1 cellular context compared by ENCODE assay signal in the genomic region with DNA sequence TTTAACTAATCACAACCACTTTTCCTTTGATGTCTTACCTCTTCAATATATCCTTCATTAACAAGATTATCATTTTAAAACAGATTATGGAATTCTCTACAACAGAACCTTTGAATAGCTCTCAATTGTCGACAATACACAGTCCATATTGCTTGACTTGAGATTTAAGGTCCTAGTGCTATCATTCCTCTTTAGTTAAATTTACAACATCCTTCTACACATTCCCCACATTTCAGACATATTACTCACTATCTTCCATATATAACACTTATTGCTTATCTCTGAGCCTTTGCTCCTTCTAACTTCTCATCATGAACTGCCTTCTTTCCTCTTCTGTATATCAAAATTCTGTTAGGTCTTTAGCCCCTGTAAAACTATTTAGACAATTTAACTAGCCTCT.
TF ChIP-seq lines count a peak whose summit lies in the region.

No MANE protein-coding gene starts in this region.

TF ChIP-seq in SK-N-SH, 30 proteins besides CTCF, POLR2A, EP300 and RAD21 (continued from another document):
- TF ChIP-seq USF2 (IDR thresholded peaks at IDR 0.05; ENCODE audit: borderline replicate concordance, low read depth, low read length) (no peak), YY1 (IDR thresholded peaks at IDR 0.05; ENCODE audit: low read depth) (no peak), RFX5 (IDR thresholded peaks at IDR 0.05; ENCODE audit: low read length) (no peak), FOXJ3 (CRISPR knock-in tag; IDR thresholded peaks at IDR 0.05) (no peak), TEAD4 (IDR thresholded peaks at IDR 0.05; ENCODE audit: borderline replicate concordance, insufficient read depth) (no peak), CHD2 (IDR thresholded peaks at IDR 0.05; ENCODE audit: low read length, partially characterized antibody) (no peak)
- TF ChIP-seq, protein P1, sequence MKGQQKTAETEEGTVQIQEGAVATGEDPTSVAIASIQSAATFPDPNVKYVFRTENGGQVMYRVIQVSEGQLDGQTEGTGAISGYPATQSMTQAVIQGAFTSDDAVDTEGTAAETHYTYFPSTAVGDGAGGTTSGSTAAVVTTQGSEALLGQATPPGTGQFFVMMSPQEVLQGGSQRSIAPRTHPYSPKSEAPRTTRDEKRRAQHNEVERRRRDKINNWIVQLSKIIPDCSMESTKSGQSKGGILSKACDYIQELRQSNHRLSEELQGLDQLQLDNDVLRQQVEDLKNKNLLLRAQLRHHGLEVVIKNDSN (IDR thresholded peaks at IDR 0.05; ENCODE audit: borderline replicate concordance, low read depth), result no peak
